Comparison of ENCODE assay signal across 16 cellular contexts in the genomic region with DNA sequence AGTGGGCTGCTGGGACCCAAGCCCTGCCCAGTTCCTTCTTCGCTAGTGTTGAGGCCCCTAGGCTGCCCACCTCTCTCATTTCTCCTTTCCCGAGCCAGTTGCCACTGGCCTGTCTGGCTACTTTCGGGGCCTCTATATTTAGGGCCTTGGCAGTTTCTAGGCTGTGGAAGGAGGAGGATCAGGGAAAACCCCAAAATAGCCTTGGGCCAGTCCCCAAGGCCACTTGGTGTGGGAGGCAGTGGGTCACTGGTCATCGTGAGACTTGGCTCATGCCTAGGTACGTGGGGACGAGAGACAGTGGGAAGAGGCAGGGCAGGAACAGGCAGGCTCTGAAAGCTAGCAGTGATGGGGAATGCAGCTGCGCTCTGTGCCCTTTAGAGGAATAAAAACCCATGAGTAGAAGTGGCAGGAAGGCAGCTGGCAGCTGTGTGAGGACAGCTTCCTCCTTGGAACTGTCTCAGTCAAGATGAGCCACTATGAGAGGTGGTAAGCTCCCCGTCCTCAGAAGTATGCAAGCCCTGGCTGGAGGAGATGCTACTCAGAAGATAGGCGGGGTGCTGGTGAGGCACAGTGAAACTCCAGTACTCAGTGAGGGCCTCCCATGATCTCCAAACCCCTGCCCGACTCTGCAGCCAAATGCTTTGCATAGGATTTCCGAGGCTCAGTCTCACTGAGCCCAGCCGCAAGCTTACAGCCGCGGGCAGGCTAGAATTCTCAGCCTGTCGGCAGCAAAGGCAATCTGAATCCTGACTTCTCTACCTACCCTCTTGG. TPM values are rescaled to one million over a fixed set of nuclear protein-coding genes. Genes with fewer than 3 reads are reported as not detected.
DNase-seq lines count a peak whose midpoint lies in the region; ATAC-seq, FAIRE-seq and TF ChIP-seq lines count a peak whose summit lies in the region.
"Not testable (repeated sequence)": the region's sequence is repeated elsewhere in the genome, so short reads cannot be mapped to it uniquely, and the experiment has no call there.
"Had no signal": no experiment of that assay in that cellular context is flagged by ENCODE, and none has a peak within 500 bp of the region (broad histone marks: within the 10 kb centered on the region; RNA-seq: fewer than 3 reads in every experiment).

No MANE protein-coding gene starts in this region.

- not testable (repeated sequence) for H3K36me3 ChIP-seq in Peyer's patch, gastrocnemius medialis

- H3K4me1 ChIP-seq in Peyer's patch, gastrocnemius medialis: not testable (repeated sequence)

- ATAC-seq in GM19043 (IDR thresholded peaks at IDR 0.05; ENCODE audit: low read depth, unreplicated experiment), result peak; percentile 64
- ATAC-seq in GM21528 (IDR thresholded peaks at IDR 0.05; ENCODE audit: low FRiP score, unreplicated experiment), result peak; percentile 62
- peak; percentile 70 for ATAC-seq in HG02884 (IDR thresholded peaks at IDR 0.05; ENCODE audit: unreplicated experiment)
- peak; percentile 54 for ATAC-seq in HG03280 (IDR thresholded peaks at IDR 0.05; ENCODE audit: unreplicated experiment)
- peak; percentile 11 for ATAC-seq in esophagus mucosa
- ATAC-seq in gastrocnemius medialis, result peak; percentile 25 to 44

- TF ChIP-seq POLR2A in GM12892 (IDR thresholded peaks at IDR 0.05; ENCODE audit: low read depth, low read length); Peyer's patch (IDR thresholded peaks at IDR 0.05); gastrocnemius medialis (IDR thresholded peaks at IDR 0.05): not testable (repeated sequence)

- not testable (repeated sequence) for H3K27me3 ChIP-seq in Peyer's patch, gastrocnemius medialis

- in situ Hi-C loops in gastrocnemius medialis (cut with MboI; ENCODE audit: low sequenced_read_pairs in 4 of 4), result not testable (repeated sequence)

- H3K27ac ChIP-seq in Peyer's patch, result not testable (repeated sequence)
- peak overlapping the region; percentile 77 to 87 (median 82) for H3K27ac ChIP-seq in gastrocnemius medialis

- H3K9me3 ChIP-seq in Peyer's patch, gastrocnemius medialis: not testable (repeated sequence)

- intact Hi-C loops in gastrocnemius medialis (cut with DNase I; ENCODE audit: low total_unique reads), result not testable (repeated sequence)

- peak; percentile 95 for FAIRE-seq in GM12892 (lab: Jason Lieb, UNC)

- not testable (repeated sequence) for DNase-seq in GM12892 (ENCODE audit: insufficient read length)
- DNase-seq in Peyer's patch, result peak in 2 of 3 donors; percentile 13 to 45
- peak; percentile 22 to 85 for DNase-seq in gastrocnemius medialis

- not testable (repeated sequence) for TF ChIP-seq CTCF in Peyer's patch (IDR thresholded peaks at IDR 0.05); gastrocnemius medialis (IDR thresholded peaks at IDR 0.05 in 4 of 5, conservative IDR thresholded peaks at IDR 0.05 in 1 of 5)

- H3K4me3 ChIP-seq in Peyer's patch, gastrocnemius medialis: not testable (repeated sequence)

RNA-seq across cellular contexts. Expression of gene RASA4, which starts 2.8 kb away (rescaled TPM):
- polyA plus RNA-seq in GM12892 (2012; ENCODE audit: missing spikeins), result 24.6 TPM
- total RNA-seq in Peyer's patch (100 to 1,000 TPM in 2 of 4 donors, 10 to 100 TPM in 2; 43.8 to 187 (median 123) TPM), esophagus mucosa (13.2 TPM), gastrocnemius medialis (100 to 1,000 TPM in 3 of 4 donors, 10 to 100 TPM in 1; 52.4 to 329 (median 177) TPM)

RNA-seq across cellular contexts. Expression of gene UPK3BL1, which starts 28.8 kb away (rescaled TPM):
- polyA plus RNA-seq in GM12892 (2012; ENCODE audit: missing spikeins), result 34.9 TPM
- total RNA-seq in Peyer's patch (10 to 100 TPM; 20.7 to 88.3 (median 41.8) TPM), esophagus mucosa (304 TPM), gastrocnemius medialis (10 to 100 TPM in 3 of 4 donors, 1 to 10 TPM in 1; 6.1 to 18.7 (median 15.1) TPM)

RNA-seq across cellular contexts. Expression of gene SPDYE2B, which starts 36.4 kb away (rescaled TPM):
- polyA plus RNA-seq in GM12892 (2012; ENCODE audit: missing spikeins), result 1.7 TPM
- total RNA-seq in Peyer's patch, result not detected
- not detected for total RNA-seq in esophagus mucosa
- total RNA-seq in gastrocnemius medialis, result not detected
- total RNA-seq: A673; CD8-positive, alpha-beta T cell; Daoy; glomerular endothelial cell; H9; PC-3; upper lobe of left lung had no signal
- polyA plus RNA-seq: immature natural killer cell had no signal

RNA-seq across cellular contexts. Expression of gene POLR2J3, which starts 41.4 kb away (rescaled TPM):
- polyA plus RNA-seq in GM12892 (2012; ENCODE audit: missing spikeins), result 122 TPM
- 10 to 100 TPM; 19.8 to 58.9 (median 51.0) TPM for total RNA-seq in Peyer's patch
- total RNA-seq in esophagus mucosa, result 13.8 TPM
- total RNA-seq in gastrocnemius medialis, result 10 to 100 TPM in 2 of 4 donors, 1 to 10 TPM in 2; 1.1 to 17.4 (median 8.5) TPM

RNA-seq across cellular contexts. Expression of gene POLR2J2, which starts 57.7 kb away (rescaled TPM):
- 6.4 TPM for polyA plus RNA-seq in GM12892 (2012; ENCODE audit: missing spikeins)
- total RNA-seq in Peyer's patch, result 10 to 100 TPM in 1 of 4 donors, 1 to 10 TPM in 3; 2.6 to 27.4 (median 5.3) TPM
- total RNA-seq in esophagus mucosa, result 3.3 TPM
- 1 to 10 TPM in 1 of 4 donors, under 1 TPM in 2, not detected in 1; 0.59 to 2.9 (median 0.80) TPM for total RNA-seq in gastrocnemius medialis

Comparison
In these comparisons a context has a peak if more than half of its experiments do, and no peak if none do; other contexts are left out.
1. ATAC-seq: peak in every context shown above with its lines; median percentile 70 in HG02884; 64 in GM19043; 62 in GM21528; 54 in HG03280; 34 in gastrocnemius medialis; 11 in esophagus mucosa.